6 cellular contexts compared by ENCODE assay signal in genomic region chr1:138842-139241, GRCh38.
DNase-seq lines count a peak whose midpoint lies in the region; ATAC-seq, FAIRE-seq and TF ChIP-seq lines count a peak whose summit lies in the region.
"Not testable (repeated sequence)": the region's sequence is repeated elsewhere in the genome, so short reads cannot be mapped to it uniquely, and the experiment has no call there.

No MANE protein-coding gene starts in this region.

- BruUV-seq in K562 (replicated peaks; lab: Mats Ljungman, UMichigan) = not testable (repeated sequence)

- H3K4me1 Mint-ChIP-seq in WTC11; activated T-cell treated with anti-CD3 and anti-CD28 coated beads, Interleukin-2, amount 50 U/mL, for 24 hours (ENCODE audit: low read depth): not testable (repeated sequence)

- POLR2A ChIA-PET in WTC11 (lab: Charles Lee); K562 (lab: Yijun Ruan, JAX): not testable (repeated sequence)

- DNase-seq in WTC11 (ENCODE audit: low spot score) = peak; percentile 6
- peak; percentile 22 for DNase-seq in activated T-cell treated with anti-CD3 and anti-CD28 coated beads, Interleukin-2, amount 50 U/mL, for 24 hours
- not testable (repeated sequence) for DNase-seq in K562 (ENCODE audit: extremely low read depth in 1 of 4, low spot score in 3 of 4)
- peak; percentile 4 for DNase-seq in kidney
- peak in 2 of 3 donors; percentile 2 to 4 for DNase-seq in mucosa of descending colon
- peak; percentile 15 for DNase-seq in sciatic nerve (ENCODE audit: low spot score)

- peaks cover 16% of the 10 kb centered on the region for H3K79me2 ChIP-seq in K562 (ENCODE audit: control insufficient read depth, insufficient read depth, low read length)

- not testable (repeated sequence) for H3K36me3 ChIP-seq in K562 (ENCODE audit: control insufficient read depth, insufficient read depth, low read length); kidney (ENCODE audit: control insufficient read depth in 1 of 2, insufficient read depth in 2 of 2, low read length in 2 of 2); mucosa of descending colon (ENCODE audit: low read depth)

- not testable (repeated sequence) for H4K20me1 ChIP-seq in K562 (replicated peaks; ENCODE audit: control insufficient read depth, insufficient read depth, low read length)

- 0 out of 2 replicates have a peak overlapping the region, but pooled peaks have one; percentile 60 for H3K27ac Mint-ChIP-seq in WTC11
- H3K27ac Mint-ChIP-seq in activated T-cell treated with anti-CD3 and anti-CD28 coated beads, Interleukin-2, amount 50 U/mL, for 24 hours = not testable (repeated sequence)

- TF ChIP-seq RAD21 in K562 (CRISPR knock-in tag; conservative IDR thresholded peaks at IDR 0.05 in 1 of 2, IDR thresholded peaks at IDR 0.05 in 1 of 2) = peak in 1 of 2 experiments; percentile 26; a peak in 2 of 4 replicates

- H3K4me3 ChIP-seq in K562 = peak overlapping the region; percentile 38
- not testable (repeated sequence) for H3K4me3 ChIP-seq in kidney (ENCODE audit: low read length in 2 of 2); mucosa of descending colon

- not testable (repeated sequence) for H3K9me1 ChIP-seq in K562 (ENCODE audit: control insufficient read depth, insufficient read depth, low read length)

- peak overlapping the region; percentile 71 for H3K27ac ChIP-seq in K562 (ENCODE audit: extremely low read depth, low read depth, low read length)
- H3K27ac ChIP-seq in kidney (ENCODE audit: low read depth in 2 of 2, low read length in 2 of 2) = not testable (repeated sequence)

- FAIRE-seq in K562 (lab: Jason Lieb, UNC); kidney (lab: Jason Lieb, UNC): not testable (repeated sequence)

- CTCF ChIA-PET in WTC11 (lab: Charles Lee); K562 (lab: Yijun Ruan, JAX; ENCODE audit: low intra/inter-chr PET ratio): not testable (repeated sequence)

- H3K4me2 ChIP-seq in K562 (ENCODE audit: insufficient read depth, low read length) = peak overlapping the region; percentile 76

- not testable (repeated sequence) for H2AFZ ChIP-seq in K562 (ENCODE audit: low read depth, low read length)

- 5% methylated on average over 3 of the region's 4 CpGs for WGBS in K562 (ENCODE audit: insufficient coverage, low coverage, missing lambda C conversion rate)

- H3K4me3 Mint-ChIP-seq in WTC11; activated T-cell treated with anti-CD3 and anti-CD28 coated beads, Interleukin-2, amount 50 U/mL, for 24 hours: not testable (repeated sequence)

- intact Hi-C loops in K562 (cut with micrococcal nuclease); kidney (cut with DNase I); mucosa of descending colon (cut with DNase I, micrococcal nuclease); sciatic nerve (cut with DNase I): not testable (repeated sequence)

- TF ChIP-seq POLR2A in K562 (conservative IDR thresholded peaks at IDR 0.05) = not testable (repeated sequence)

- not testable (repeated sequence) for TF ChIP-seq CTCF in WTC11 (IDR thresholded peaks at IDR 0.05); kidney (IDR thresholded peaks at IDR 0.05; ENCODE audit: borderline replicate concordance, extremely low read depth, insufficient read depth); mucosa of descending colon (IDR thresholded peaks at IDR 0.05)
- peak in 1 of 3 experiments; percentile 16; a peak in 2 of 6 replicates for TF ChIP-seq CTCF in K562 (IDR thresholded peaks at IDR 0.05 in 2 of 3, conservative IDR thresholded peaks at IDR 0.05 in 1 of 3; ENCODE audit: insufficient read depth in 2 of 3, low read depth in 1 of 3, low read length in 3 of 3)

- H3K27me3 ChIP-seq in K562 (ENCODE audit: control insufficient read depth in 2 of 2, insufficient read depth in 2 of 2, low read length in 2 of 2) = not testable (repeated sequence)

- H3K9me3 ChIP-seq in K562 (replicated peaks; ENCODE audit: control insufficient read depth, insufficient read depth, low read depth, low read length); kidney (ENCODE audit: control insufficient read depth in 1 of 2, low read length in 2 of 2); mucosa of descending colon: not testable (repeated sequence)

- not testable (repeated sequence) for H3K27me3 Mint-ChIP-seq in WTC11 (ENCODE audit: low read depth); activated T-cell treated with anti-CD3 and anti-CD28 coated beads, Interleukin-2, amount 50 U/mL, for 24 hours

- H3K36me3 Mint-ChIP-seq in WTC11; activated T-cell treated with anti-CD3 and anti-CD28 coated beads, Interleukin-2, amount 50 U/mL, for 24 hours (ENCODE audit: low read depth): not testable (repeated sequence)

- not testable (repeated sequence) for ATAC-seq in WTC11, K562, mucosa of descending colon, sciatic nerve

- not testable (repeated sequence) for H3K4me1 ChIP-seq in K562 (replicated peaks in 1 of 2; ENCODE audit: control insufficient read depth in 2 of 2, insufficient read depth in 2 of 2, low read length in 2 of 2); kidney (ENCODE audit: control insufficient read depth in 1 of 2, insufficient read depth in 1 of 2, low read depth in 1 of 2, low read length in 2 of 2); mucosa of descending colon (ENCODE audit: low read depth)

- in situ Hi-C loops in K562 (cut with MboI) = not testable (repeated sequence)

- not testable (repeated sequence) for TF ChIP-seq EP300 in K562 (IDR thresholded peaks at IDR 0.05; ENCODE audit: low read length)

- H3K9me3 Mint-ChIP-seq in WTC11; activated T-cell treated with anti-CD3 and anti-CD28 coated beads, Interleukin-2, amount 50 U/mL, for 24 hours: not testable (repeated sequence)

- peak overlapping the region; percentile 75 to 89 for H3K9ac ChIP-seq in K562 (ENCODE audit: insufficient read depth in 1 of 2, low read depth in 2 of 2, low read length in 2 of 2)
- not testable (repeated sequence) for H3K9ac ChIP-seq in kidney (ENCODE audit: low read length in 2 of 2)

TF ChIP-seq in K562, 482 proteins besides CTCF, POLR2A, EP300 and RAD21:
- TF ChIP-seq RFX1 (IDR thresholded peaks at IDR 0.05) (0 out of 2 replicates have a peak, but pooled peaks have one; percentile 22), RBFOX2 (IDR thresholded peaks at IDR 0.05; ENCODE audit: low read depth, low read length) (0 out of 2 replicates have a peak, but pooled peaks have one; percentile 41), ZFX (CRISPR knock-in tag; IDR thresholded peaks at IDR 0.05) (peak; percentile 56)
